ENCODE assay signal across 10 cellular contexts in genomic region chr22:23263651-23264555, GRCh38.
DNase-seq lines count a peak whose midpoint lies in the region; ATAC-seq and TF ChIP-seq lines count a peak whose summit lies in the region.
"Had no signal": no experiment of that assay in that cellular context is flagged by ENCODE, and none has a peak within 500 bp of the region (broad histone marks: within the 10 kb centered on the region; RNA-seq: fewer than 3 reads in every experiment).

No MANE protein-coding gene starts in this region.

- H3K4me1 ChIP-seq in lower lobe of right lung (no peaks in the 10 kb centered on the region), tibial artery (peaks cover 0 to 25% (median 10%) of the 10 kb centered on the region in 4 donors)

- no peak for TF ChIP-seq CTCF in lower lobe of right lung (IDR thresholded peaks at IDR 0.05)
- TF ChIP-seq CTCF in tibial artery (IDR thresholded peaks at IDR 0.05) = no peak

- intact Hi-C loops in lower lobe of right lung (cut with DNase I) (no loop called here), tibial artery (cut with DNase I; ENCODE audit: low total_unique reads) (no loop called here)

- H3K36me3 ChIP-seq in lower lobe of right lung = peaks cover 71% of the 10 kb centered on the region
- peaks cover 32 to 74% (median 59%) of the 10 kb centered on the region in 3 donors for H3K36me3 ChIP-seq in tibial artery

- DNase-seq in activated naive CD4-positive, alpha-beta T cell treated with Interleukin-2 at 50 U/mL for 16 hours = peak; percentile 49
- DNase-seq in activated naive CD4-positive, alpha-beta T cell treated with anti-CD3 and anti-CD28 coated beads, Interleukin-2, amount 50 U/mL, for 16 hours = no peak
- peak; percentile 24 for DNase-seq in activated effector memory CD4-positive, alpha-beta T cell treated with Interleukin-2 at 50 U/mL for 16 hours
- DNase-seq in lower lobe of right lung (no peak), tibial artery (no peak), cerebellar cortex (ENCODE audit: low spot score) (no peak)
- DNase-seq: erythroblast had no signal

- ATAC-seq in lower lobe of right lung = peak; percentile 51 to 68
- ATAC-seq in HG02759 (IDR thresholded peaks at IDR 0.05; ENCODE audit: unreplicated experiment) = no peak
- no peak for ATAC-seq in GM18907 (IDR thresholded peaks at IDR 0.05; ENCODE audit: unreplicated experiment)
- ATAC-seq: SK-N-SH treated with all-trans-retinoic acid at 6 μM for 48 hours had no signal

- H3K9me3 ChIP-seq in lower lobe of right lung (no peaks in the 10 kb centered on the region), tibial artery (no peaks in the 10 kb centered on the region)

- no peak overlapping the region for H3K4me3 ChIP-seq in lower lobe of right lung
- no peak overlapping the region for H3K4me3 ChIP-seq in tibial artery

- H3K27ac ChIP-seq in lower lobe of right lung (peak overlapping the region; percentile 28), tibial artery (peak overlapping the region; percentile 39 to 58)

- H3K27me3 ChIP-seq in lower lobe of right lung (ENCODE audit: low read depth) (no peaks in the 10 kb centered on the region), tibial artery (no peaks in the 10 kb centered on the region)

Comparison
In these comparisons a context has a peak if more than half of its experiments do, and no peak if none do; other contexts are left out.
1. DNase-seq: peak in activated naive CD4-positive, alpha-beta T cell treated with Interleukin-2 at 50 U/mL for 16 hours (single experiment) and activated effector memory CD4-positive, alpha-beta T cell treated with Interleukin-2 at 50 U/mL for 16 hours (single experiment); none in activated naive CD4-positive, alpha-beta T cell treated with anti-CD3 and anti-CD28 coated beads, Interleukin-2, amount 50 U/mL, for 16 hours (single experiment), lower lobe of right lung (single experiment), tibial artery (0 of 2) and cerebellar cortex (single experiment).
2. ATAC-seq: peak in lower lobe of right lung (2 of 2); none in HG02759 (single experiment) and GM18907 (single experiment).